In genomic region chr10:70193391-70193844, GRCh38 we compare ENCODE assay signal across 17 cellular contexts. TPM values are rescaled to one million over a fixed set of nuclear protein-coding genes. Genes with fewer than 3 reads are reported as not detected.
DNase-seq lines count a peak whose midpoint lies in the region; ATAC-seq, FAIRE-seq and TF ChIP-seq lines count a peak whose summit lies in the region.
"Had no signal": no experiment of that assay in that cellular context is flagged by ENCODE, and none has a peak within 500 bp of the region (broad histone marks: within the 10 kb centered on the region; RNA-seq: fewer than 3 reads in every experiment).

No MANE protein-coding gene starts in this region.

- no peak overlapping the region for H3K4me3 Mint-ChIP-seq in activated CD4-positive, alpha-beta T cell treated with anti-CD3 and anti-CD28 coated beads for 36 hours
- H3K4me3 Mint-ChIP-seq: activated T-helper 1 cell treated with anti-CD3 and anti-CD28 coated beads, Interleukin-12 subunit alpha, Interleukin-12 subunit beta, Interleukin-2, Interleukin-4 antibody, amounts not matched to agents 30 ng/mL and 10 ng/mL and 1 ng/mL, durations not matched to agents 14 hours and 24 hours and 36 hours; natural killer cell had no signal

- POLR2A ChIA-PET in activated CD4-positive, alpha-beta T cell treated with anti-CD3 and anti-CD28 coated beads for 36 hours (lab: Charles Lee), result interaction anchor here (0.7 to 0.8 kb wide), 2 partner anchors 25 to 48 kb away, joined by 3 to 4 read pairs; no protein-coding TSS in a partner anchor

- H3K27me3 Mint-ChIP-seq in activated CD4-positive, alpha-beta T cell treated with anti-CD3 and anti-CD28 coated beads for 36 hours, result no peaks in the 10 kb centered on the region

- FAIRE-seq in RCC 7860 (lab: Jason Lieb, UNC), result peak; percentile 37

- no peak for TF ChIP-seq CTCF in C4-2B (conservative IDR thresholded peaks at IDR 0.05)
- TF ChIP-seq CTCF in gastroesophageal sphincter (IDR thresholded peaks at IDR 0.05), result no peak
- TF ChIP-seq CTCF in psoas muscle (IDR thresholded peaks at IDR 0.05), result no peak

- H3K27ac Mint-ChIP-seq in activated CD4-positive, alpha-beta T cell treated with anti-CD3 and anti-CD28 coated beads for 36 hours, result no peak overlapping the region
- H3K27ac Mint-ChIP-seq: activated T-helper 1 cell treated with anti-CD3 and anti-CD28 coated beads, Interleukin-12 subunit alpha, Interleukin-12 subunit beta, Interleukin-2, Interleukin-4 antibody, amounts not matched to agents 30 ng/mL and 10 ng/mL and 1 ng/mL, durations not matched to agents 14 hours and 24 hours and 36 hours; natural killer cell had no signal

- peaks cover 10% of the 10 kb centered on the region for H3K4me1 Mint-ChIP-seq in activated CD4-positive, alpha-beta T cell treated with anti-CD3 and anti-CD28 coated beads for 36 hours

- TF ChIP-seq POLR2A in gastroesophageal sphincter (IDR thresholded peaks at IDR 0.05), result no peak

- peaks cover 0 to 4% (median 0%) of the 10 kb centered on the region in 3 donors for H3K9me3 ChIP-seq in gastroesophageal sphincter
- no peaks in the 10 kb centered on the region for H3K9me3 ChIP-seq in psoas muscle

- CTCF ChIA-PET in activated CD4-positive, alpha-beta T cell treated with anti-CD3 and anti-CD28 coated beads for 36 hours (lab: Charles Lee), result interaction anchor here (0.7 to 2.1 kb wide), 3 partner anchors 19 to 171 kb away, joined by 3 to 9 read pairs (median 4); no protein-coding TSS in a partner anchor

- TF ChIP-seq EP300 in gastroesophageal sphincter (IDR thresholded peaks at IDR 0.05), result no peak

- H3K27ac ChIP-seq in C4-2B (peak overlapping the region; percentile 58), gastroesophageal sphincter (no peak overlapping the region), psoas muscle (peak overlapping the region; percentile 10)
- H3K27ac ChIP-seq: HL-60 had no signal

- ATAC-seq in gastroesophageal sphincter (peak; percentile 66), psoas muscle (peak; percentile 27 to 63 (median 56)), GM18907 (IDR thresholded peaks at IDR 0.05; ENCODE audit: unreplicated experiment) (no peak)
- ATAC-seq in activated CD4-positive, alpha-beta T cell treated with anti-CD3 and anti-CD28 coated beads for 36 hours, result no peak
- ATAC-seq: left colon, natural killer cell had no signal

- intact Hi-C loops in psoas muscle (cut with DNase I), result no loop called here
- intact Hi-C loops in activated CD4-positive, alpha-beta T cell treated with anti-CD3 and anti-CD28 coated beads for 36 hours (cut with DNase I, micrococcal nuclease), result no loop called here

- WGBS in gastroesophageal sphincter (ENCODE audit: low coverage in 1 of 2), 2 donors, result 93% methylated on average over 7 of the region's 7 CpGs; no CpG with 5 or more reads in 1 of the 2 donors
- 91 to 93% (median 92%) methylated on average over 7 of the region's 7 CpGs for WGBS in psoas muscle, 3 donors

- peaks cover 0 to 6% (median 0%) of the 10 kb centered on the region in 3 donors for H3K4me1 ChIP-seq in gastroesophageal sphincter
- no peaks in the 10 kb centered on the region for H3K4me1 ChIP-seq in psoas muscle

- no peaks in the 10 kb centered on the region for H3K9me3 Mint-ChIP-seq in activated CD4-positive, alpha-beta T cell treated with anti-CD3 and anti-CD28 coated beads for 36 hours (ENCODE audit: low read depth)
- H3K9me3 Mint-ChIP-seq: activated T-helper 1 cell treated with anti-CD3 and anti-CD28 coated beads, Interleukin-12 subunit alpha, Interleukin-12 subunit beta, Interleukin-2, Interleukin-4 antibody, amounts not matched to agents 30 ng/mL and 10 ng/mL and 1 ng/mL, durations not matched to agents 14 hours and 24 hours and 36 hours; natural killer cell had no signal

- DNase-seq in RCC 7860 (ENCODE audit: low spot score) (peak; percentile 36), psoas muscle (no peak), NCI-H1417 treated with DMSO at 0.1 percent for 48 hours (lab: John Stamatoyannopoulos, UW) (no peak), nucleus accumbens (lab: John Stamatoyannopoulos, UW) (no peak)
- no peak for DNase-seq in activated CD4-positive, alpha-beta T cell treated with anti-CD3 and anti-CD28 coated beads for 36 hours
- DNase-seq: activated CD4-positive, alpha-beta T cell treated with anti-CD3 and anti-CD28 coated beads, Interleukin-2, amount 50 U/mL, for 4 hours; left colon; natural killer cell; NCI-H2081; NCI-H526 treated with DMSO at 0.1 percent for 48 hours; SHP77; T1000 had no signal

- H3K4me3 ChIP-seq in gastroesophageal sphincter (no peak overlapping the region), psoas muscle (no peak overlapping the region)

- H3K36me3 ChIP-seq in gastroesophageal sphincter, result peaks cover 0 to 9% of the 10 kb centered on the region in 2 donors
- H3K36me3 ChIP-seq in psoas muscle (ENCODE audit: insufficient read depth in 1 of 2, low read depth in 1 of 2), result peaks cover 0 to 6% of the 10 kb centered on the region in 2 donors

- H3K36me3 Mint-ChIP-seq in activated CD4-positive, alpha-beta T cell treated with anti-CD3 and anti-CD28 coated beads for 36 hours (ENCODE audit: low read depth), result peaks cover 11% of the 10 kb centered on the region
- H3K36me3 Mint-ChIP-seq: natural killer cell had no signal

- H3K27me3 ChIP-seq in gastroesophageal sphincter (no peaks in the 10 kb centered on the region), psoas muscle (ENCODE audit: insufficient read depth in 3 of 3, low read length in 2 of 3) (no peaks in the 10 kb centered on the region)

RNA-seq across cellular contexts. Expression of gene SAR1A, which starts 23.1 kb away (rescaled TPM):
- 100 to 1,000 TPM in 1 of 4 donors, 10 to 100 TPM in 3; 86.0 to 122 (median 92.6) TPM for total RNA-seq in gastroesophageal sphincter
- total RNA-seq in psoas muscle, result 10 to 100 TPM; 70.0 to 96.8 (median 90.7) TPM
- 10 to 100 TPM; 38.2 to 87.7 (median 63.6) TPM for polyA plus RNA-seq in psoas muscle
- 100 to 1,000 TPM in 1 of 2 experiments, 10 to 100 TPM in 1; 89.4 to 107 TPM for total RNA-seq in activated CD4-positive, alpha-beta T cell treated with anti-CD3 and anti-CD28 coated beads for 36 hours

RNA-seq across cellular contexts. Expression of gene PPA1, which starts 39.8 kb away (rescaled TPM):
- total RNA-seq in gastroesophageal sphincter, result 10 to 100 TPM; 45.0 to 91.4 (median 78.6) TPM
- 100 to 1,000 TPM in 3 of 4 donors, 10 to 100 TPM in 1; 95.3 to 131 (median 114) TPM for total RNA-seq in psoas muscle
- polyA plus RNA-seq in psoas muscle, result 100 to 1,000 TPM; 144 to 211 (median 159) TPM
- total RNA-seq in activated CD4-positive, alpha-beta T cell treated with anti-CD3 and anti-CD28 coated beads for 36 hours, result 100 to 1,000 TPM; 286 to 328 TPM

RNA-seq across cellular contexts. Expression of gene TYSND1, which starts 46.9 kb away (rescaled TPM):
- total RNA-seq in gastroesophageal sphincter (10 to 100 TPM in 3 of 4 donors, 1 to 10 TPM in 1; 6.9 to 13.4 (median 11.4) TPM), psoas muscle (1 to 10 TPM; 2.4 to 4.7 (median 3.7) TPM)
- polyA plus RNA-seq in psoas muscle, result 1 to 10 TPM; 2.8 to 7.5 (median 4.1) TPM
- total RNA-seq in activated CD4-positive, alpha-beta T cell treated with anti-CD3 and anti-CD28 coated beads for 36 hours, result 10 to 100 TPM; 11.5 to 14.9 TPM

Comparison
In these comparisons a context has a peak if more than half of its experiments do, and no peak if none do; other contexts are left out.
1. H3K27ac ChIP-seq: peak in C4-2B (single experiment) and psoas muscle (single experiment); none in gastroesophageal sphincter (0 of 4).
2. ATAC-seq: peak in gastroesophageal sphincter (single experiment) and psoas muscle (4 of 4); none in activated CD4-positive, alpha-beta T cell treated with anti-CD3 and anti-CD28 coated beads for 36 hours (single experiment) and GM18907 (single experiment).